In the genomic region with DNA sequence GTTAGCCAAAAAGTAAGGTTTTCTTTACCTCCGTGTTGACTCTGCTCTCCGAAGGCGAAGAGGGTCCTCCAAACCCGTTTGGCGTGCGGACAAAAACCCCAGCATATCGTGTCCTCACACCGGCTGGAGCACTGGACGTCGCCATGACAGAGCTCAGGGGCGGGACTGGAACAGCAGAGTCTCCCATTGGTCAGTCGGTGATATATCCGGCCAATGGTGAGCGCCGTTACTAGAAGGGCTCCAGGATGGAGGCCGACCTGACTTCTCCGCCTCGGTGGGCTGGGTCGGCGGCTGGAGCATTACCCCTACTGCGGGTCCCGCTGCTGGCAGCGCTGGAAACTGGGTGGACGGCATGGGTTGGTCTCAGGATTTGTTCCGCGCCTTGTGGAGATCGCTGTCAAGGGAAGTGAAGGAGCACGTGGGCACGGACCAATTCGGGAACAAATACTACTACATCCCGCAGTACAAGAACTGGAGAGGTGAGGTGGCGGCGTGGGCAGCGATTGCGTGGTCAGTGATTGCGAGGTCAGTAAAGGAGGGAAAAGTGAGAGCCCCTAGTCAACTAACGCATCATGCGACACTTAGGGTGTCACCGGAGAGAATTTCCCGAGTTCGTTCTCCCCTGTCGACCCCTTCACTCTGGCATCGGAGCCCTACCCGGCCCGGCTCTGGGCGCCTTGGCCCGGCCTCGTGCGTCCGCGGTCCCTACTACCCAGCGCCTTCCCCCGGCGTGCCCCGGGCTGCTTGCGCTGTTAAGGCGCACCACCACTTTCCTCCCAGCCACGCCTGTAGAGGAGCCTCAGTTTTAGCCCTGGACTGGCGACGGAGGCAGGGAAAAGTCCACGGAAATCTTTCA, we compare ENCODE assay signal across 1 cellular context.
TF ChIP-seq lines count a peak whose summit lies in the region.

A gene with protein sequence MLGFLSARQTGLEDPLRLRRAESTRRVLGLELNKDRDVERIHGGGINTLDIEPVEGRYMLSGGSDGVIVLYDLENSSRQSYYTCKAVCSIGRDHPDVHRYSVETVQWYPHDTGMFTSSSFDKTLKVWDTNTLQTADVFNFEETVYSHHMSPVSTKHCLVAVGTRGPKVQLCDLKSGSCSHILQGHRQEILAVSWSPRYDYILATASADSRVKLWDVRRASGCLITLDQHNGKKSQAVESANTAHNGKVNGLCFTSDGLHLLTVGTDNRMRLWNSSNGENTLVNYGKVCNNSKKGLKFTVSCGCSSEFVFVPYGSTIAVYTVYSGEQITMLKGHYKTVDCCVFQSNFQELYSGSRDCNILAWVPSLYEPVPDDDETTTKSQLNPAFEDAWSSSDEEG (minus strand): TSS at position 167 of the 856 bp plus-strand sequence. CDS start 62 bp downstream, at position 105.
A gene with protein sequence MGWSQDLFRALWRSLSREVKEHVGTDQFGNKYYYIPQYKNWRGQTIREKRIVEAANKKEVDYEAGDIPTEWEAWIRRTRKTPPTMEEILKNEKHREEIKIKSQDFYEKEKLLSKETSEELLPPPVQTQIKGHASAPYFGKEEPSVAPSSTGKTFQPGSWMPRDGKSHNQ (plus strand): TSS at position 302 of the 856 bp plus-strand sequence. CDS start 51 bp downstream, at position 353.

TF ChIP-seq in K562, 482 proteins besides CTCF, POLR2A, EP300 and RAD21 (continued from another document and continues in another):
- TF ChIP-seq, protein P1, sequence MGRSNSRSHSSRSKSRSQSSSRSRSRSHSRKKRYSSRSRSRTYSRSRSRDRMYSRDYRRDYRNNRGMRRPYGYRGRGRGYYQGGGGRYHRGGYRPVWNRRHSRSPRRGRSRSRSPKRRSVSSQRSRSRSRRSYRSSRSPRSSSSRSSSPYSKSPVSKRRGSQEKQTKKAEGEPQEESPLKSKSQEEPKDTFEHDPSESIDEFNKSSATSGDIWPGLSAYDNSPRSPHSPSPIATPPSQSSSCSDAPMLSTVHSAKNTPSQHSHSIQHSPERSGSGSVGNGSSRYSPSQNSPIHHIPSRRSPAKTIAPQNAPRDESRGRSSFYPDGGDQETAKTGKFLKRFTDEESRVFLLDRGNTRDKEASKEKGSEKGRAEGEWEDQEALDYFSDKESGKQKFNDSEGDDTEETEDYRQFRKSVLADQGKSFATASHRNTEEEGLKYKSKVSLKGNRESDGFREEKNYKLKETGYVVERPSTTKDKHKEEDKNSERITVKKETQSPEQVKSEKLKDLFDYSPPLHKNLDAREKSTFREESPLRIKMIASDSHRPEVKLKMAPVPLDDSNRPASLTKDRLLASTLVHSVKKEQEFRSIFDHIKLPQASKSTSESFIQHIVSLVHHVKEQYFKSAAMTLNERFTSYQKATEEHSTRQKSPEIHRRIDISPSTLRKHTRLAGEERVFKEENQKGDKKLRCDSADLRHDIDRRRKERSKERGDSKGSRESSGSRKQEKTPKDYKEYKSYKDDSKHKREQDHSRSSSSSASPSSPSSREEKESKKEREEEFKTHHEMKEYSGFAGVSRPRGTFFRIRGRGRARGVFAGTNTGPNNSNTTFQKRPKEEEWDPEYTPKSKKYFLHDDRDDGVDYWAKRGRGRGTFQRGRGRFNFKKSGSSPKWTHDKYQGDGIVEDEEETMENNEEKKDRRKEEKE (IDR thresholded peaks at IDR 0.05; ENCODE audit: borderline replicate concordance in 1 of 2, control insufficient read depth in 1 of 2, low read depth in 2 of 2, low read length in 1 of 2): no peak
- TF ChIP-seq KHSRP (IDR thresholded peaks at IDR 0.05) (no peak), FOS (IDR thresholded peaks at IDR 0.05; ENCODE audit: extremely low read depth, insufficient read length) (peak; percentile 76), NR1H2 (CRISPR knock-in tag; IDR thresholded peaks at IDR 0.05) (0 out of 2 replicates have a peak, but pooled peaks have one; percentile 22), SREBF2 (CRISPR knock-in tag; IDR thresholded peaks at IDR 0.05) (no peak), ZC3H4 (CRISPR knock-in tag; IDR thresholded peaks at IDR 0.05; ENCODE audit: borderline replicate concordance) (no peak), ZFX (CRISPR knock-in tag; IDR thresholded peaks at IDR 0.05) (peak; percentile 85), NFRKB (IDR thresholded peaks at IDR 0.05; ENCODE audit: low read depth) (peak; percentile 58; the same call in 1 of the 2 replicates), ZNF143 (CRISPR knock-in tag; IDR thresholded peaks at IDR 0.05) (no peak), ZNF79 (CRISPR knock-in tag; IDR thresholded peaks at IDR 0.05; ENCODE audit: low read depth) (no peak), ZNF764 (CRISPR knock-in tag; IDR thresholded peaks at IDR 0.05; ENCODE audit: low read depth) (no peak), IRF2 (CRISPR knock-in tag; IDR thresholded peaks at IDR 0.05) (no peak), ZNF57 (CRISPR knock-in tag; IDR thresholded peaks at IDR 0.05) (no peak), ZKSCAN3 (CRISPR knock-in tag; IDR thresholded peaks at IDR 0.05) (no peak), POLR2G (IDR thresholded peaks at IDR 0.05; ENCODE audit: low read depth, low read length) (peak; percentile 87), SAFB2 (IDR thresholded peaks at IDR 0.05; ENCODE audit: borderline replicate concordance, low read depth, low read length, severe bottlenecking) (no peak), THRAP3 (IDR thresholded peaks at IDR 0.05; ENCODE audit: borderline replicate concordance) (no peak), RBFOX2 (IDR thresholded peaks at IDR 0.05; ENCODE audit: low read depth, low read length) (peak; percentile 85), SIX5 (IDR thresholded peaks at IDR 0.05; ENCODE audit: borderline replicate concordance in 1 of 2, insufficient read depth in 1 of 2, low read depth in 1 of 2, low read length in 2 of 2) (no peak), ARHGAP35 (IDR thresholded peaks at IDR 0.05; ENCODE audit: partially characterized antibody) (no peak), NBN (IDR thresholded peaks at IDR 0.05; ENCODE audit: low read depth) (no peak), SMAD4 (CRISPR knock-in tag; conservative IDR thresholded peaks at IDR 0.05) (no peak), CHD2 (IDR thresholded peaks at IDR 0.05; ENCODE audit: low read depth, low read length) (peak; percentile 35; the same call in 1 of the 2 replicates), SMARCC2 (IDR thresholded peaks at IDR 0.05; ENCODE audit: low read depth) (no peak), FOXJ2 (tag; IDR thresholded peaks at IDR 0.05) (no peak), KAT8 (IDR thresholded peaks at IDR 0.05; ENCODE audit: low read depth) (no peak), RBM14 (IDR thresholded peaks at IDR 0.05; ENCODE audit: borderline replicate concordance, insufficient read depth, low read depth, low read length) (no peak), PRMT5 (CRISPR knock-in tag; IDR thresholded peaks at IDR 0.05) (no peak), U2AF2 (optimal IDR thresholded peaks at IDR 0.05; ENCODE audit: low read depth, low read length) (no peak), PHF20 (IDR thresholded peaks at IDR 0.05; ENCODE audit: partially characterized antibody) (peak; percentile 88), CBFA2T2 (conservative IDR thresholded peaks at IDR 0.05) (no peak), TAF1 (IDR thresholded peaks at IDR 0.05; ENCODE audit: control insufficient read depth, extremely low read depth, insufficient read depth, low read length, severe bottlenecking) (peak; percentile 72)
- TF ChIP-seq, protein P2, sequence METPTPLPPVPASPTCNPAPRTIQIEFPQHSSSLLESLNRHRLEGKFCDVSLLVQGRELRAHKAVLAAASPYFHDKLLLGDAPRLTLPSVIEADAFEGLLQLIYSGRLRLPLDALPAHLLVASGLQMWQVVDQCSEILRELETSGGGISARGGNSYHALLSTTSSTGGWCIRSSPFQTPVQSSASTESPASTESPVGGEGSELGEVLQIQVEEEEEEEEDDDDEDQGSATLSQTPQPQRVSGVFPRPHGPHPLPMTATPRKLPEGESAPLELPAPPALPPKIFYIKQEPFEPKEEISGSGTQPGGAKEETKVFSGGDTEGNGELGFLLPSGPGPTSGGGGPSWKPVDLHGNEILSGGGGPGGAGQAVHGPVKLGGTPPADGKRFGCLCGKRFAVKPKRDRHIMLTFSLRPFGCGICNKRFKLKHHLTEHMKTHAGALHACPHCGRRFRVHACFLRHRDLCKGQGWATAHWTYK (CRISPR knock-in tag; IDR thresholded peaks at IDR 0.05): no peak
- TF ChIP-seq, protein P3, sequence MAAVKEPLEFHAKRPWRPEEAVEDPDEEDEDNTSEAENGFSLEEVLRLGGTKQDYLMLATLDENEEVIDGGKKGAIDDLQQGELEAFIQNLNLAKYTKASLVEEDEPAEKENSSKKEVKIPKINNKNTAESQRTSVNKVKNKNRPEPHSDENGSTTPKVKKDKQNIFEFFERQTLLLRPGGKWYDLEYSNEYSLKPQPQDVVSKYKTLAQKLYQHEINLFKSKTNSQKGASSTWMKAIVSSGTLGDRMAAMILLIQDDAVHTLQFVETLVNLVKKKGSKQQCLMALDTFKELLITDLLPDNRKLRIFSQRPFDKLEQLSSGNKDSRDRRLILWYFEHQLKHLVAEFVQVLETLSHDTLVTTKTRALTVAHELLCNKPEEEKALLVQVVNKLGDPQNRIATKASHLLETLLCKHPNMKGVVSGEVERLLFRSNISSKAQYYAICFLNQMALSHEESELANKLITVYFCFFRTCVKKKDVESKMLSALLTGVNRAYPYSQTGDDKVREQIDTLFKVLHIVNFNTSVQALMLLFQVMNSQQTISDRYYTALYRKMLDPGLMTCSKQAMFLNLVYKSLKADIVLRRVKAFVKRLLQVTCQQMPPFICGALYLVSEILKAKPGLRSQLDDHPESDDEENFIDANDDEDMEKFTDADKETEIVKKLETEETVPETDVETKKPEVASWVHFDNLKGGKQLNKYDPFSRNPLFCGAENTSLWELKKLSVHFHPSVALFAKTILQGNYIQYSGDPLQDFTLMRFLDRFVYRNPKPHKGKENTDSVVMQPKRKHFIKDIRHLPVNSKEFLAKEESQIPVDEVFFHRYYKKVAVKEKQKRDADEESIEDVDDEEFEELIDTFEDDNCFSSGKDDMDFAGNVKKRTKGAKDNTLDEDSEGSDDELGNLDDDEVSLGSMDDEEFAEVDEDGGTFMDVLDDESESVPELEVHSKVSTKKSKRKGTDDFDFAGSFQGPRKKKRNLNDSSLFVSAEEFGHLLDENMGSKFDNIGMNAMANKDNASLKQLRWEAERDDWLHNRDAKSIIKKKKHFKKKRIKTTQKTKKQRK (IDR thresholded peaks at IDR 0.05; ENCODE audit: borderline replicate concordance, low read depth, low read length): no peak
- TF ChIP-seq, protein P4, sequence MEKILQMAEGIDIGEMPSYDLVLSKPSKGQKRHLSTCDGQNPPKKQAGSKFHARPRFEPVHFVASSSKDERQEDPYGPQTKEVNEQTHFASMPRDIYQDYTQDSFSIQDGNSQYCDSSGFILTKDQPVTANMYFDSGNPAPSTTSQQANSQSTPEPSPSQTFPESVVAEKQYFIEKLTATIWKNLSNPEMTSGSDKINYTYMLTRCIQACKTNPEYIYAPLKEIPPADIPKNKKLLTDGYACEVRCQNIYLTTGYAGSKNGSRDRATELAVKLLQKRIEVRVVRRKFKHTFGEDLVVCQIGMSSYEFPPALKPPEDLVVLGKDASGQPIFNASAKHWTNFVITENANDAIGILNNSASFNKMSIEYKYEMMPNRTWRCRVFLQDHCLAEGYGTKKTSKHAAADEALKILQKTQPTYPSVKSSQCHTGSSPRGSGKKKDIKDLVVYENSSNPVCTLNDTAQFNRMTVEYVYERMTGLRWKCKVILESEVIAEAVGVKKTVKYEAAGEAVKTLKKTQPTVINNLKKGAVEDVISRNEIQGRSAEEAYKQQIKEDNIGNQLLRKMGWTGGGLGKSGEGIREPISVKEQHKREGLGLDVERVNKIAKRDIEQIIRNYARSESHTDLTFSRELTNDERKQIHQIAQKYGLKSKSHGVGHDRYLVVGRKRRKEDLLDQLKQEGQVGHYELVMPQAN (IDR thresholded peaks at IDR 0.05; ENCODE audit: borderline replicate concordance): peak; percentile 83
- TF ChIP-seq, protein P5, sequence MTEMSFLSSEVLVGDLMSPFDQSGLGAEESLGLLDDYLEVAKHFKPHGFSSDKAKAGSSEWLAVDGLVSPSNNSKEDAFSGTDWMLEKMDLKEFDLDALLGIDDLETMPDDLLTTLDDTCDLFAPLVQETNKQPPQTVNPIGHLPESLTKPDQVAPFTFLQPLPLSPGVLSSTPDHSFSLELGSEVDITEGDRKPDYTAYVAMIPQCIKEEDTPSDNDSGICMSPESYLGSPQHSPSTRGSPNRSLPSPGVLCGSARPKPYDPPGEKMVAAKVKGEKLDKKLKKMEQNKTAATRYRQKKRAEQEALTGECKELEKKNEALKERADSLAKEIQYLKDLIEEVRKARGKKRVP (CRISPR knock-in tag; IDR thresholded peaks at IDR 0.05): no peak
- TF ChIP-seq, protein P6, sequence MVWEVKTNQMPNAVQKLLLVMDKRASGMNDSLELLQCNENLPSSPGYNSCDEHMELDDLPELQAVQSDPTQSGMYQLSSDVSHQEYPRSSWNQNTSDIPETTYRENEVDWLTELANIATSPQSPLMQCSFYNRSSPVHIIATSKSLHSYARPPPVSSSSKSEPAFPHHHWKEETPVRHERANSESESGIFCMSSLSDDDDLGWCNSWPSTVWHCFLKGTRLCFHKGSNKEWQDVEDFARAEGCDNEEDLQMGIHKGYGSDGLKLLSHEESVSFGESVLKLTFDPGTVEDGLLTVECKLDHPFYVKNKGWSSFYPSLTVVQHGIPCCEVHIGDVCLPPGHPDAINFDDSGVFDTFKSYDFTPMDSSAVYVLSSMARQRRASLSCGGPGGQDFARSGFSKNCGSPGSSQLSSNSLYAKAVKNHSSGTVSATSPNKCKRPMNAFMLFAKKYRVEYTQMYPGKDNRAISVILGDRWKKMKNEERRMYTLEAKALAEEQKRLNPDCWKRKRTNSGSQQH (CRISPR knock-in tag; IDR thresholded peaks at IDR 0.05): no peak
- TF ChIP-seq, protein P7, sequence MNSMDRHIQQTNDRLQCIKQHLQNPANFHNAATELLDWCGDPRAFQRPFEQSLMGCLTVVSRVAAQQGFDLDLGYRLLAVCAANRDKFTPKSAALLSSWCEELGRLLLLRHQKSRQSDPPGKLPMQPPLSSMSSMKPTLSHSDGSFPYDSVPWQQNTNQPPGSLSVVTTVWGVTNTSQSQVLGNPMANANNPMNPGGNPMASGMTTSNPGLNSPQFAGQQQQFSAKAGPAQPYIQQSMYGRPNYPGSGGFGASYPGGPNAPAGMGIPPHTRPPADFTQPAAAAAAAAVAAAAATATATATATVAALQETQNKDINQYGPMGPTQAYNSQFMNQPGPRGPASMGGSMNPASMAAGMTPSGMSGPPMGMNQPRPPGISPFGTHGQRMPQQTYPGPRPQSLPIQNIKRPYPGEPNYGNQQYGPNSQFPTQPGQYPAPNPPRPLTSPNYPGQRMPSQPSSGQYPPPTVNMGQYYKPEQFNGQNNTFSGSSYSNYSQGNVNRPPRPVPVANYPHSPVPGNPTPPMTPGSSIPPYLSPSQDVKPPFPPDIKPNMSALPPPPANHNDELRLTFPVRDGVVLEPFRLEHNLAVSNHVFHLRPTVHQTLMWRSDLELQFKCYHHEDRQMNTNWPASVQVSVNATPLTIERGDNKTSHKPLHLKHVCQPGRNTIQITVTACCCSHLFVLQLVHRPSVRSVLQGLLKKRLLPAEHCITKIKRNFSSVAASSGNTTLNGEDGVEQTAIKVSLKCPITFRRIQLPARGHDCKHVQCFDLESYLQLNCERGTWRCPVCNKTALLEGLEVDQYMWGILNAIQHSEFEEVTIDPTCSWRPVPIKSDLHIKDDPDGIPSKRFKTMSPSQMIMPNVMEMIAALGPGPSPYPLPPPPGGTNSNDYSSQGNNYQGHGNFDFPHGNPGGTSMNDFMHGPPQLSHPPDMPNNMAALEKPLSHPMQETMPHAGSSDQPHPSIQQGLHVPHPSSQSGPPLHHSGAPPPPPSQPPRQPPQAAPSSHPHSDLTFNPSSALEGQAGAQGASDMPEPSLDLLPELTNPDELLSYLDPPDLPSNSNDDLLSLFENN (IDR thresholded peaks at IDR 0.05; ENCODE audit: low read depth in 2 of 2, low read length in 2 of 2): no peak
- TF ChIP-seq, protein P8, sequence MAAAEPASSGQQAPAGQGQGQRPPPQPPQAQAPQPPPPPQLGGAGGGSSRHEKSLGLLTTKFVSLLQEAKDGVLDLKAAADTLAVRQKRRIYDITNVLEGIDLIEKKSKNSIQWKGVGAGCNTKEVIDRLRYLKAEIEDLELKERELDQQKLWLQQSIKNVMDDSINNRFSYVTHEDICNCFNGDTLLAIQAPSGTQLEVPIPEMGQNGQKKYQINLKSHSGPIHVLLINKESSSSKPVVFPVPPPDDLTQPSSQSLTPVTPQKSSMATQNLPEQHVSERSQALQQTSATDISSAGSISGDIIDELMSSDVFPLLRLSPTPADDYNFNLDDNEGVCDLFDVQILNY (CRISPR knock-in tag; IDR thresholded peaks at IDR 0.05): no peak
